8 cellular contexts compared by ENCODE assay signal in genomic region chr19:33819875-33820781, GRCh38. TPM values are rescaled to one million over a fixed set of nuclear protein-coding genes. Genes with fewer than 3 reads are reported as not detected.
A peak's percentile ranks its signal among the peaks of the same experiment; 100 is the strongest.
DNase-seq lines count a peak whose midpoint lies in the region; ATAC-seq and TF ChIP-seq lines count a peak whose summit lies in the region.

No MANE protein-coding gene starts in this region.

- peak overlapping the region; percentile 52 for H3K9ac ChIP-seq in iPS-18a (ENCODE audit: low read length)
- peak overlapping the region; percentile 50 to 73 (median 61) for H3K9ac ChIP-seq in skeletal muscle tissue (ENCODE audit: low read depth in 1 of 3, low read length in 3 of 3)

- H3K4me3 ChIP-seq in BJ (ENCODE audit: low read depth, low read length) (peak overlapping the region; percentile 17), iPS-18a (ENCODE audit: low read length) (peak overlapping the region; percentile 69), skeletal muscle tissue (ENCODE audit: low read length in 3 of 3) (peak overlapping the region; percentile 56 to 70 (median 66))

- peaks cover 7% of the 10 kb centered on the region for H3K4me1 ChIP-seq in iPS-18a (ENCODE audit: control insufficient read depth, low read depth, low read length)
- H3K4me1 ChIP-seq in skeletal muscle tissue (ENCODE audit: control insufficient read depth in 3 of 3, insufficient read depth in 3 of 3, low read length in 3 of 3) = peaks cover 14 to 16% (median 15%) of the 10 kb centered on the region in 3 donors

- DNase-seq in BJ (ENCODE audit: low read depth) (peak; percentile 25), T-cell (peak in 33 of 34 experiments; percentile 12 to 66 (median 33)), astrocyte of the hippocampus (ENCODE audit: low read depth, low spot score) (peak; percentile 82)

- TF ChIP-seq CTCF in BJ (IDR thresholded peaks at IDR 0.05; ENCODE audit: insufficient read depth, low read depth, low read length) = no peak

- CTCF ChIA-PET in BJ (lab: Yijun Ruan, JAX) = interaction anchor here (0.6 to 1.4 kb wide), 5 partner anchors 22 to 178 kb away, joined by 3 to 6 read pairs (median 3); no protein-coding TSS in a partner anchor
- CTCF ChIA-PET in T-cell (lab: Charles Lee) = interaction anchor here in 1 of 2 donors (1.0 kb wide), 1 partner anchor 25 kb away, joined by 3 read pairs; no protein-coding TSS in a partner anchor

- peak overlapping the region; percentile 65 to 81 (median 78) for H3K4me3 Mint-ChIP-seq in T-cell

- no peak overlapping the region for H3K27ac ChIP-seq in iPS-18a (ENCODE audit: low read length)
- H3K27ac ChIP-seq in skeletal muscle tissue (ENCODE audit: low read depth, low read length) = peak overlapping the region; percentile 54

- no peaks in the 10 kb centered on the region for H3K36me3 Mint-ChIP-seq in T-cell

- no peaks in the 10 kb centered on the region for H3K36me3 ChIP-seq in BJ (ENCODE audit: control insufficient read depth, insufficient read depth, low read length)
- no peaks in the 10 kb centered on the region for H3K36me3 ChIP-seq in iPS-18a (ENCODE audit: control insufficient read depth, low read depth, low read length)
- H3K36me3 ChIP-seq in skeletal muscle tissue (ENCODE audit: control insufficient read depth in 3 of 3, insufficient read depth in 3 of 3, low read length in 3 of 3) = no peaks in the 10 kb centered on the region

- peaks cover 3 to 4% of the 10 kb centered on the region in 2 donors for H3K27me3 Mint-ChIP-seq in T-cell

- peak overlapping the region; percentile 61 to 82 for H3K27ac Mint-ChIP-seq in T-cell

- H3K9me3 Mint-ChIP-seq in T-cell = no peaks in the 10 kb centered on the region

- POLR2A ChIA-PET in BJ (lab: Charles Lee) = no interaction called here
- POLR2A ChIA-PET in T-cell (lab: Charles Lee) = no interaction called here

- peaks cover 6 to 41% (median 11%) of the 10 kb centered on the region in 3 donors for H3K4me1 Mint-ChIP-seq in T-cell

- H3K27me3 ChIP-seq in BJ (ENCODE audit: control insufficient read depth, insufficient read depth, low read length) = no peaks in the 10 kb centered on the region
- peaks cover 8% of the 10 kb centered on the region for H3K27me3 ChIP-seq in iPS-18a (ENCODE audit: control insufficient read depth, insufficient read depth, low read length)
- peaks cover 2 to 4% (median 2%) of the 10 kb centered on the region in 3 donors for H3K27me3 ChIP-seq in skeletal muscle tissue (ENCODE audit: control insufficient read depth in 3 of 3, insufficient read depth in 3 of 3, low read length in 3 of 3)

- H3K9me3 ChIP-seq in iPS-18a (ENCODE audit: control insufficient read depth, low read depth, low read length) = no peaks in the 10 kb centered on the region
- H3K9me3 ChIP-seq in skeletal muscle tissue (ENCODE audit: control insufficient read depth in 3 of 3, low read length in 3 of 3) = peaks cover 0 to 2% (median 0%) of the 10 kb centered on the region in 3 donors

- ATAC-seq in HG02840 (IDR thresholded peaks at IDR 0.05; ENCODE audit: low FRiP score, unreplicated experiment) (peak; percentile 62), T-cell (replicated peaks in 1 of 4) (peak; percentile 74 to 83 (median 80)), GM21576 (IDR thresholded peaks at IDR 0.05; ENCODE audit: unreplicated experiment) (no peak), HG03095 (IDR thresholded peaks at IDR 0.05; ENCODE audit: unreplicated experiment) (no peak)

RNA-seq across cellular contexts. Expression of gene KCTD15, which starts 23.5 kb away (rescaled TPM):
- 35.5 and 59.1 TPM in 2 replicates for polyA plus RNA-seq in BJ (2011; rRNA removed)
- 23.4 and 27.5 TPM in 2 replicates for polyA minus RNA-seq in BJ (2011; rRNA and poly(A)+ RNA removed)
- total RNA-seq in T-cell (10 to 100 TPM in 1 of 5 donors, 1 to 10 TPM in 4; 3.2 to 11.1 (median 5.2) TPM), skeletal muscle tissue (34.4 TPM)

Comparison
In these comparisons a context has a peak if more than half of its experiments do, and no peak if none do; other contexts are left out.
1. DNase-seq: peak in every context shown above with its lines; median percentile 82 in astrocyte of the hippocampus; 33 in T-cell; 25 in BJ.
2. H3K4me3 ChIP-seq: peak in every context shown above with its lines; median percentile 69 in iPS-18a; 66 in skeletal muscle tissue; 17 in BJ.
3. ATAC-seq: peak in HG02840 (single experiment) and T-cell (4 of 4); none in GM21576 (single experiment) and HG03095 (single experiment).